21 cellular contexts compared by ENCODE assay signal in genomic region chr1:197129698-197130097, GRCh38. TPM values are rescaled to one million over a fixed set of nuclear protein-coding genes. Genes with fewer than 3 reads are reported as not detected.
DNase-seq lines count a peak whose midpoint lies in the region; ATAC-seq and TF ChIP-seq lines count a peak whose summit lies in the region.
"Had no signal": no experiment of that assay in that cellular context is flagged by ENCODE, and none has a peak within 500 bp of the region (broad histone marks: within the 10 kb centered on the region; RNA-seq: fewer than 3 reads in every experiment).

No MANE protein-coding gene starts in this region.

- 0 out of 2 replicates have a peak overlapping the region, but pooled peaks have one; percentile 24 for H3K23ac ChIP-seq in IMR-90 (ENCODE audit: low read depth, low read length)

- dilution Hi-C loops in IMR-90 (cut with HindIII; ENCODE audit: low sequenced_read_pairs, unreplicated experiment) = no loop called here

- H3K79me1 ChIP-seq in IMR-90 (ENCODE audit: low read depth in 1 of 2, low read length in 2 of 2) = peaks cover 8 to 22% of the 10 kb centered on the region in 2 experiments

- TF ChIP-seq CTCF in MCF 10A (IDR thresholded peaks at IDR 0.05; ENCODE audit: unreplicated experiment) (no peak), breast epithelium (IDR thresholded peaks at IDR 0.05) (no peak), IMR-90 (conservative IDR thresholded peaks at IDR 0.05; ENCODE audit: low read depth, low read length) (no peak)

- in situ Hi-C loops in IMR-90 (cut with MboI; ENCODE audit: low sequenced_read_pairs) = no loop called here

- no peak overlapping the region for H2BK5ac ChIP-seq in IMR-90 (ENCODE audit: low read depth, low read length, poor library complexity, severe bottlenecking)

- no peak overlapping the region for H2AFZ ChIP-seq in IMR-90 (replicated peaks; ENCODE audit: low read length, poor library complexity)
- H2AFZ ChIP-seq: PC-9 had no signal

- no peak overlapping the region for H4K5ac ChIP-seq in IMR-90 (ENCODE audit: low read depth, low read length)

- 100% methylated on average over 1 of the region's 2 CpGs; no CpG with 5 or more reads in 1 of the 2 experiments for WGBS in IMR-90 (ENCODE audit: extremely low coverage in 2 of 2, insufficient read length in 1 of 2), 2 experiments
- WGBS in right cardiac atrium = 71% methylated on average over 2 of the region's 2 CpGs

- H3K27ac ChIP-seq in breast epithelium (no peak overlapping the region), IMR-90 (ENCODE audit: insufficient read depth, low read length) (no peak overlapping the region), epithelial cell of prostate (peak overlapping the region; percentile 97), right cardiac atrium (ENCODE audit: low read length) (no peak overlapping the region)
- H3K27ac ChIP-seq: A549; BLaER1 treated with 17β-estradiol and CSF1 and Interleukin-3, amounts not matched to agents 10 nM and 100 nM; PC-9; SJCRH30 had no signal

- ATAC-seq in IMR-90 (ENCODE audit: low read depth) = no peak
- no peak for ATAC-seq in GM18858 (IDR thresholded peaks at IDR 0.05; ENCODE audit: unreplicated experiment)
- ATAC-seq in right cardiac atrium = no peak
- ATAC-seq: A549; CD8-positive, alpha-beta T cell; GM12878 had no signal

- H4K91ac ChIP-seq in IMR-90 (ENCODE audit: insufficient read depth, low read depth, low read length) = no peak overlapping the region

- CTCF ChIA-PET in MCF 10A (lab: Yijun Ruan, JAX) (interaction anchor here (0.5 to 1.6 kb wide), 4 partner anchors 9 to 564 kb away, joined by 4 read pairs; no protein-coding TSS in a partner anchor), IMR-90 (lab: Yijun Ruan, JAX) (interaction anchor here (1.6 kb wide), 1 partner anchor 13 kb away, joined by 3 read pairs; no protein-coding TSS in a partner anchor), HEK293T (lab: Yijun Ruan, JAX) (no interaction called here)

- TF ChIP-seq POLR2A in breast epithelium (IDR thresholded peaks at IDR 0.05) = no peak
- TF ChIP-seq POLR2A in IMR-90 (IDR thresholded peaks at IDR 0.05; ENCODE audit: low read depth, low read length) = no peak

- H3K4me3 ChIP-seq in breast epithelium = no peak overlapping the region
- H3K4me3 ChIP-seq in IMR-90 (ENCODE audit: insufficient read depth, low read depth, low read length) = no peak overlapping the region
- H3K4me3 ChIP-seq in right cardiac atrium (ENCODE audit: low read length) = no peak overlapping the region
- H3K4me3 ChIP-seq: A549; BLaER1 treated with 17β-estradiol and CSF1 and Interleukin-3, amounts not matched to agents 10 nM and 100 nM; GM12878; PC-9; SJCRH30 had no signal

- H3K9ac ChIP-seq in IMR-90 (ENCODE audit: low read depth, low read length) = no peak overlapping the region
- H3K9ac ChIP-seq: BLaER1 treated with 17β-estradiol and CSF1 and Interleukin-3, amounts not matched to agents 10 nM and 100 nM had no signal

- H2BK20ac ChIP-seq in IMR-90 (ENCODE audit: low read depth, low read length) = peak overlapping the region; percentile 42; the same call in 1 of the 2 replicates

- H2AK9ac ChIP-seq in IMR-90 (replicated peaks; ENCODE audit: low read depth, low read length, poor library complexity) = no peak overlapping the region

- H3K9me3 ChIP-seq in breast epithelium (no peaks in the 10 kb centered on the region), IMR-90 (ENCODE audit: control insufficient read depth, insufficient read depth, low read length) (no peaks in the 10 kb centered on the region), right cardiac atrium (ENCODE audit: control insufficient read depth, low read length) (no peaks in the 10 kb centered on the region)
- H3K9me3 ChIP-seq: A549; BLaER1 treated with 17β-estradiol and CSF1 and Interleukin-3, amounts not matched to agents 10 nM and 100 nM; SJCRH30 had no signal

- H3K36me3 ChIP-seq in breast epithelium (no peaks in the 10 kb centered on the region), IMR-90 (ENCODE audit: control insufficient read depth, insufficient read depth, low read length) (no peaks in the 10 kb centered on the region)

- intact Hi-C loops in MCF 10A (cut with micrococcal nuclease) = no loop called here
- intact Hi-C loops in breast epithelium (cut with DNase I; ENCODE audit: low total_unique reads) = loop anchor here (5.0 kb wide), 1 partner anchor 157 kb away; no protein-coding TSS in a partner anchor
- intact Hi-C loops in IMR-90 (cut with micrococcal nuclease) = no loop called here
- intact Hi-C loops in right cardiac atrium (cut with DNase I) = no loop called here

- no peak overlapping the region for H3K56ac ChIP-seq in IMR-90 (ENCODE audit: extremely low read depth, insufficient read depth, low read length)

- H4K20me1 ChIP-seq in IMR-90 (ENCODE audit: insufficient read depth, low read length) = no peaks in the 10 kb centered on the region

- H3K27ac Mint-ChIP-seq in MCF 10A (ENCODE audit: low read depth, unreplicated experiment) = peak overlapping the region; percentile 55
- H3K27ac Mint-ChIP-seq: CD8-positive, alpha-beta T cell had no signal

- H3K4me1 Mint-ChIP-seq in MCF 10A (ENCODE audit: insufficient read depth, unreplicated experiment) = peaks cover 36% of the 10 kb centered on the region

- H2AK5ac ChIP-seq in IMR-90 (ENCODE audit: low read depth, low read length) = no peak overlapping the region

- BruUV-seq in MCF 10A (replicated peaks; lab: Mats Ljungman, UMichigan) (no TSS peak), IMR-90 (replicated peaks; lab: Mats Ljungman, UMichigan) (no TSS peak)

- H3K36me3 Mint-ChIP-seq in MCF 10A (ENCODE audit: insufficient read depth, unreplicated experiment) = peaks cover 13% of the 10 kb centered on the region
- H3K36me3 Mint-ChIP-seq: CD8-positive, alpha-beta T cell had no signal

- TF ChIP-seq RAD21 in IMR-90 (IDR thresholded peaks at IDR 0.05; ENCODE audit: low read length) = no peak

- no peak overlapping the region for H3K4me2 ChIP-seq in IMR-90 (ENCODE audit: low read depth, low read length)
- H3K4me2 ChIP-seq: BLaER1 treated with 17β-estradiol and CSF1 and Interleukin-3, amounts not matched to agents 10 nM and 100 nM; PC-9 had no signal

- H4K8ac ChIP-seq in IMR-90 (ENCODE audit: low read depth in 2 of 2, low read length in 2 of 2) = no peak overlapping the region

- H3K4ac ChIP-seq in IMR-90 (ENCODE audit: low read depth, low read length) = 0 out of 2 replicates have a peak overlapping the region, but pooled peaks have one; percentile 6

- H3K27me3 ChIP-seq in breast epithelium (no peaks in the 10 kb centered on the region), IMR-90 (ENCODE audit: control insufficient read depth, insufficient read depth, low read length) (no peaks in the 10 kb centered on the region), right cardiac atrium (ENCODE audit: control insufficient read depth, insufficient read depth) (no peaks in the 10 kb centered on the region)
- H3K27me3 ChIP-seq: BLaER1 treated with 17β-estradiol and CSF1 and Interleukin-3, amounts not matched to agents 10 nM and 100 nM; SJCRH30 had no signal

- DNase-seq in MCF 10A (ENCODE audit: unreplicated experiment) (no peak), breast epithelium (ENCODE audit: low spot score in 2 of 2) (no peak), IMR-90 (no peak), epithelial cell of prostate (ENCODE audit: low read depth, low spot score) (no peak), right cardiac atrium (no peak), HEK293T (ENCODE audit: extremely low spot score) (no peak), NAMALWA (ENCODE audit: low spot score) (no peak)
- DNase-seq: Calu3; CD8-positive, alpha-beta T cell; DMS53; EL; KBM-7; NCI-H1694 treated with DMSO at 0.1 percent for 48 hours; NCI-H2107; NCI-H524; PC-9; SJCRH30 had no signal

- no peaks in the 10 kb centered on the region for H3K27me3 Mint-ChIP-seq in MCF 10A (ENCODE audit: insufficient read depth, unreplicated experiment)

- 0 out of 3 replicates have a peak overlapping the region, but pooled peaks have one; percentile 43 for H2BK15ac ChIP-seq in IMR-90 (ENCODE audit: low read depth, low read length)

- H3K4me1 ChIP-seq in breast epithelium = no peaks in the 10 kb centered on the region
- H3K4me1 ChIP-seq in IMR-90 (ENCODE audit: control insufficient read depth, insufficient read depth, low read length) = peaks cover 4% of the 10 kb centered on the region; the same call in 1 of the 2 replicates
- no peaks in the 10 kb centered on the region for H3K4me1 ChIP-seq in right cardiac atrium (ENCODE audit: control insufficient read depth, insufficient read depth, low read length)
- H3K4me1 ChIP-seq: BLaER1 treated with 17β-estradiol and CSF1 and Interleukin-3, amounts not matched to agents 10 nM and 100 nM; SJCRH30 had no signal

- no peaks in the 10 kb centered on the region for H3K9me3 Mint-ChIP-seq in MCF 10A (ENCODE audit: unreplicated experiment)
- H3K9me3 Mint-ChIP-seq: CD8-positive, alpha-beta T cell had no signal

- no peaks in the 10 kb centered on the region for H3K9me1 ChIP-seq in IMR-90 (ENCODE audit: insufficient read depth, low read length)

- H2BK120ac ChIP-seq in IMR-90 (ENCODE audit: low read depth, low read length) = peak overlapping the region; percentile 38; the same call in 1 of the 2 replicates

- H3K18ac ChIP-seq in IMR-90 (ENCODE audit: low read depth, low read length) = peak overlapping the region; percentile 30; the same call in 1 of the 2 replicates

- POLR2A ChIA-PET in MCF 10A (lab: Yijun Ruan, JAX) (interaction anchor here (6.5 kb wide), 1 partner anchor 13 kb away, joined by 73 read pairs; no protein-coding TSS in a partner anchor), IMR-90 (lab: Charles Lee; ENCODE audit: unreplicated experiment) (no interaction called here), HEK293T (lab: Yijun Ruan, JAX) (no interaction called here)

- H3K14ac ChIP-seq in IMR-90 (replicated peaks; ENCODE audit: low read depth, low read length) = no peak overlapping the region

- no peak overlapping the region for H3K4me3 Mint-ChIP-seq in MCF 10A (ENCODE audit: unreplicated experiment)
- H3K4me3 Mint-ChIP-seq: CD8-positive, alpha-beta T cell had no signal

TF ChIP-seq in IMR-90, 13 proteins besides CTCF, POLR2A, EP300 and RAD21 (continues in another document):
- TF ChIP-seq RFX5 (IDR thresholded peaks at IDR 0.05; ENCODE audit: low read depth, low read length) (no peak), CEBPB (IDR thresholded peaks at IDR 0.05; ENCODE audit: low read depth, low read length) (no peak), MAFK (IDR thresholded peaks at IDR 0.05; ENCODE audit: low read depth, low read length) (no peak), BHLHE40 (IDR thresholded peaks at IDR 0.05; ENCODE audit: low read depth, low read length) (no peak)

RNA-seq across cellular contexts. Expression of gene ASPM, which starts 16.8 kb away (rescaled TPM):
- total RNA-seq in MCF 10A (2022) = 22.3 and 32.8 TPM in 2 replicates
- 1 to 10 TPM in 1 of 3 donors, under 1 TPM in 2; under 0.01 to 3.2 (median 0.59) TPM for total RNA-seq in breast epithelium
- total RNA-seq in IMR-90 (2012; rRNA removed) = 27.8 and 53.3 TPM in 2 replicates
- 5.2 and 7.1 TPM in 2 replicates for polyA plus RNA-seq in IMR-90 (2012; rRNA removed)
- polyA plus RNA-seq in IMR-90 (2012; cell fraction: cytosol; rRNA removed) = 0.23 and 0.62 TPM in 2 replicates
- 0.92 and 6.7 TPM in 2 replicates for polyA plus RNA-seq in IMR-90 (2012; cell fraction: nucleus; rRNA removed; ENCODE audit: low replicate concordance)
- total RNA-seq in right cardiac atrium = under 1 TPM; 0.25 to 0.91 (median 0.51) TPM
- polyA plus RNA-seq in right cardiac atrium = 0.05 TPM
